Comparison of ENCODE assay signal across 21 cellular contexts in genomic region chr5:135432113-135432512, GRCh38.
DNase-seq lines count a peak whose midpoint lies in the region; ATAC-seq and TF ChIP-seq lines count a peak whose summit lies in the region.
"Had no signal": no experiment of that assay in that cellular context is flagged by ENCODE, and none has a peak within 500 bp of the region (broad histone marks: within the 10 kb centered on the region; RNA-seq: fewer than 3 reads in every experiment).

No MANE protein-coding gene starts in this region.

- peak; percentile 3 for DNase-seq in AG20443 (ENCODE audit: low spot score)
- peak; percentile 1 for DNase-seq in DND-41
- DNase-seq in HEK293T (ENCODE audit: extremely low spot score), result peak; percentile 2
- peak; percentile 31 for DNase-seq in iPS-NIHi7 (ENCODE audit: extremely low spot score)
- no peak for DNase-seq in activated T-cell treated with anti-CD3 and anti-CD28 coated beads for 4 hours
- DNase-seq: C1 segment of cervical spinal cord; CD8-positive, alpha-beta memory T cell; DMS79 treated with DMSO at 0.1 percent for 48 hours; GOT3; NCI-H1105; NCI-H2029; NCI-H446; NCI-H524 treated with DMSO at 0.1 percent for 48 hours; NCI-H774; PC-3; SK-N-SH; SW 1271 had no signal

- H3K9me3 ChIP-seq in DND-41 (ENCODE audit: insufficient read depth, low read length, severe bottlenecking), result peaks cover 10% of the 10 kb centered on the region
- H3K9me3 ChIP-seq: SK-N-SH had no signal

- H3K4me1 ChIP-seq in DND-41 (ENCODE audit: insufficient read depth, low read length), result peaks cover 2% of the 10 kb centered on the region; the same call in 1 of the 2 replicates

- CTCF ChIA-PET in HEK293T (lab: Yijun Ruan, JAX), result no interaction called here

- no peak overlapping the region for H3K27ac ChIP-seq in DND-41 (ENCODE audit: low read length)
- H3K27ac ChIP-seq: HL-60, KMS-11 had no signal

- no peak overlapping the region for H3K4me2 ChIP-seq in DND-41 (ENCODE audit: insufficient read depth, low read length)
- H3K4me2 ChIP-seq: KMS-11, SK-N-SH had no signal

- H3K9ac ChIP-seq in DND-41 (ENCODE audit: low read depth, low read length), result no peak overlapping the region
- H3K9ac ChIP-seq: KMS-11, SK-N-SH had no signal

- POLR2A ChIA-PET in HEK293T (lab: Yijun Ruan, JAX), result no interaction called here

- no peak overlapping the region for H2AFZ ChIP-seq in DND-41 (ENCODE audit: low read depth, low read length)

- no peaks in the 10 kb centered on the region for H4K20me1 ChIP-seq in DND-41 (ENCODE audit: insufficient read depth, low read length)

- no peak for TF ChIP-seq CTCF in DND-41 (IDR thresholded peaks at IDR 0.05; ENCODE audit: borderline replicate concordance, extremely low read depth, low read length, poor library complexity, severe bottlenecking)

- no peak overlapping the region for H3K4me3 ChIP-seq in DND-41 (ENCODE audit: low read depth in 1 of 2, low read length in 2 of 2)

- H3K36me3 ChIP-seq in DND-41 (ENCODE audit: insufficient read depth, low read length), result no peaks in the 10 kb centered on the region

- H3K79me2 ChIP-seq in DND-41 (ENCODE audit: insufficient read depth, low read length), result no peaks in the 10 kb centered on the region

- ATAC-seq in DND-41 (ENCODE audit: insufficient read depth, low read depth) (no peak), GM18498 (IDR thresholded peaks at IDR 0.05; ENCODE audit: unreplicated experiment) (no peak), GM18868 (IDR thresholded peaks at IDR 0.05; ENCODE audit: unreplicated experiment) (no peak)
- ATAC-seq: PC-3 had no signal

- no peaks in the 10 kb centered on the region for H3K27me3 ChIP-seq in DND-41 (ENCODE audit: insufficient read depth, low read length, poor library complexity)

TF ChIP-seq in HEK293T, 16 proteins besides CTCF, POLR2A, EP300 and RAD21:
- TF ChIP-seq FOXK2 (IDR thresholded peaks at IDR 0.05) (no peak), ZNF384 (IDR thresholded peaks at IDR 0.05) (no peak), BHLHE40 (IDR thresholded peaks at IDR 0.05; ENCODE audit: borderline replicate concordance) (no peak), ELF4 (IDR thresholded peaks at IDR 0.05) (no peak), CTBP1 (IDR thresholded peaks at IDR 0.05; ENCODE audit: borderline replicate concordance) (no peak), SP1 (IDR thresholded peaks at IDR 0.05) (no peak), LEF1 (IDR thresholded peaks at IDR 0.05; ENCODE audit: borderline replicate concordance) (no peak), ARNT (IDR thresholded peaks at IDR 0.05) (no peak)
